12 cellular contexts compared by ENCODE assay signal in the genomic region with DNA sequence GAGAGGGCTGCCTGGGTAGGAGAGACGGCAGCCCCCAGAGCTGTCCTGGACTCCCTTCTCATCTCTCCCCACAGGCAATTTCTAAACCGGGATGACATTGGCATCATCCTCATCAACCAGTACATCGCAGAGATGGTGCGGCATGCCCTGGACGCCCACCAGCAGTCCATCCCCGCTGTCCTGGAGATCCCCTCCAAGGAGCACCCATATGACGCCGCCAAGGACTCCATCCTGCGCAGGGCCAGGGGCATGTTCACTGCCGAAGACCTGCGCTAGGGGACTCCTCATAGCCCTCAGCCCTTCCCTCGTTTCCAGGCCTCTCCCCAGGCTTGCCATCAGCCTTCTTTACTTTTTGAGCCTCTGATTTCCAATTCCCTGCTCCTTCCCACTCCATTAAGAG. TPM values are rescaled to one million over a fixed set of nuclear protein-coding genes. Genes with fewer than 3 reads are reported as not detected.
"Had no signal": no experiment of that assay in that cellular context is flagged by ENCODE, and none has a peak within 500 bp of the region (broad histone marks: within the 10 kb centered on the region; RNA-seq: fewer than 3 reads in every experiment).

No MANE protein-coding gene starts in this region.

- H3K27ac Mint-ChIP-seq: activated naive CD8-positive, alpha-beta T cell treated with anti-CD3 and anti-CD28 coated beads, Interleukin-2, amount 50 U/mL, for 24 hours had no signal

- H3K4me3 Mint-ChIP-seq: activated naive CD8-positive, alpha-beta T cell treated with anti-CD3 and anti-CD28 coated beads, Interleukin-2, amount 50 U/mL, for 24 hours had no signal

- DNase-seq: activated CD4-positive, alpha-beta T cell treated with anti-CD3 and anti-CD28 coated beads, Interleukin-2, amount 50 U/mL, for 1 hour; activated naive CD8-positive, alpha-beta T cell treated with anti-CD3 and anti-CD28 coated beads, Interleukin-2, amount 50 U/mL, for 24 hours; activated T-cell treated with anti-CD3 and anti-CD28 coated beads, Interleukin-2, amount 50 U/mL, for 1 hour; heart left ventricle; left lung; mesenchymal stem cell; thyroid gland; uterus had no signal

- H3K27me3 ChIP-seq: ascending aorta, right atrium auricular region, thyroid gland, uterus had no signal

- ATAC-seq: activated naive CD8-positive, alpha-beta T cell treated with anti-CD3 and anti-CD28 coated beads, Interleukin-2, amount 50 U/mL, for 24 hours; heart left ventricle; left lung had no signal

- H3K27ac ChIP-seq: ascending aorta, heart left ventricle, left lung, right atrium auricular region, thyroid gland, uterus had no signal

- H3K9me3 Mint-ChIP-seq: activated naive CD8-positive, alpha-beta T cell treated with anti-CD3 and anti-CD28 coated beads, Interleukin-2, amount 50 U/mL, for 24 hours had no signal

- H3K4me3 ChIP-seq: ascending aorta, heart left ventricle, left lung, right atrium auricular region, skin epidermis, thyroid gland, uterus had no signal

- H3K36me3 ChIP-seq: uterus had no signal

- H3K9me3 ChIP-seq: ascending aorta, heart left ventricle, left lung, right atrium auricular region, thyroid gland, uterus had no signal

RNA-seq across cellular contexts. Expression of gene KCP, which starts 45.2 kb away (rescaled TPM):
- total RNA-seq: endothelial cell of umbilical vein, right atrium auricular region had no signal
- polyA plus RNA-seq: endothelial cell of umbilical vein had no signal
